In the genomic region with DNA sequence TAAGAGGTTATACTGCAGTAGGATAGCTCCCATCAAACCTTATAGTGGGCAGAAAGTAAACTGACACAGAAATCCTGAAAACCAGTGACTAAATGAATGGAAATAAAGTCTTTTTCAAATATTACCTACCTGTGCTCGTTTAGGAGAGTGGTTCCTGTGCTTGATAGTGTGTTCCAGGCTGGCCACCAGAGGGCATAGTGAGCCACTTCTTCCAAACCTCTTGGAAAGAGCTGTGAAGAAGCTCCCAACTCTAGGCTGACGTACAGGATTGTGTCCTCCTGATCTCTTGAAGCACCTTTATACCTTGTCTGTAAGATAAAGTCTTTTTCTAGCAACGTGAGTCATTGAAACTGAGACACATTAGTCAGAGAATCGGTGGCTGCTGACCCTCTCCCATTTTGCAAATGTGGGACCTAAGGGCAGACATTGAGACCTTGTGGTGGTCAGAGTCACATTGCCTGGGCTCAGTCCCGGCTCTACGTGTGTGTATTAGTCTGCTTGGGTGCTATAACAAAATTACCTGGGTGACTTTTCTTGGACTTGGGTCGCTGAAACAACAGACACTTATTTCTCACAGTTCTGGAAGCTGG, we compare ENCODE assay signal across 8 cellular contexts. TPM values are rescaled to one million over a fixed set of nuclear protein-coding genes. Genes with fewer than 3 reads are reported as not detected.
DNase-seq lines count a peak whose midpoint lies in the region; ATAC-seq, FAIRE-seq and TF ChIP-seq lines count a peak whose summit lies in the region.

No MANE protein-coding gene starts in this region.

- H3K9me3 ChIP-seq in OCI-LY1 (ENCODE audit: low read length) = no peaks in the 10 kb centered on the region

- no peak overlapping the region for H3K27ac ChIP-seq in OCI-LY1 (ENCODE audit: low read depth, low read length, poor library complexity, severe bottlenecking)

- CTCF ChIA-PET in AG04449 (lab: Yijun Ruan, JAX) = interaction anchor here (0.6 to 11.1 kb wide), 42 partner anchors 8 to 1202 kb away, joined by 3 to 347 read pairs (median 4); a partner anchor contains a TSS

- no peak overlapping the region for H2AFZ ChIP-seq in OCI-LY1 (ENCODE audit: low read length)

- POLR2A ChIA-PET in AG04449 (lab: Yijun Ruan, JAX) = no interaction called here

- ATAC-seq in HG03045 (IDR thresholded peaks at IDR 0.05; ENCODE audit: unreplicated experiment) = no peak

- H4K20me1 ChIP-seq in OCI-LY1 (ENCODE audit: insufficient read depth, low read length) = no peaks in the 10 kb centered on the region

- FAIRE-seq in GM18507 (lab: Jason Lieb, UNC) = peak; percentile 80

- peaks cover 69% of the 10 kb centered on the region for H3K36me3 ChIP-seq in OCI-LY1 (ENCODE audit: insufficient read depth, low read length)

- no peaks in the 10 kb centered on the region for H3K79me2 ChIP-seq in OCI-LY1 (ENCODE audit: insufficient read depth, low read length)

- no peak for DNase-seq in AG04449 (ENCODE audit: low read depth, low spot score)
- DNase-seq in GM18507 (ENCODE audit: extremely low spot score, insufficient read length, low read depth) = peak; percentile 33
- peak; percentile 51 for DNase-seq in HuH-7.5 (ENCODE audit: low spot score)
- peak; percentile 80 for DNase-seq in activated effector memory CD4-positive, alpha-beta T cell treated with anti-CD3 and anti-CD28 coated beads, Interleukin-2, amount 50 U/mL, for 16 hours
- DNase-seq in foreskin melanocyte = peak; percentile 53
- DNase-seq in occipital lobe (lab: John Stamatoyannopoulos, UW) = peak; percentile 55

- H3K9ac ChIP-seq in OCI-LY1 (ENCODE audit: low read length) = no peak overlapping the region

- no peaks in the 10 kb centered on the region for H3K27me3 ChIP-seq in OCI-LY1 (ENCODE audit: insufficient read depth, low read length)

- TF ChIP-seq CTCF in AG04449 (IDR thresholded peaks at IDR 0.05; ENCODE audit: insufficient read depth, low read length, missing control alignments) (peak; percentile 92), OCI-LY1 (IDR thresholded peaks at IDR 0.05; ENCODE audit: low read length) (peak; percentile 91)

- H3K4me3 ChIP-seq in AG04449 (ENCODE audit: low read depth, low read length) = no peak overlapping the region
- no peak overlapping the region for H3K4me3 ChIP-seq in OCI-LY1 (ENCODE audit: low read depth, low read length, poor library complexity, severe bottlenecking)

- H3K4me1 ChIP-seq in OCI-LY1 (ENCODE audit: insufficient read depth, low read length, severe bottlenecking) = no peaks in the 10 kb centered on the region

- H3K9me2 ChIP-seq in OCI-LY1 (ENCODE audit: low read depth, low read length) = no peaks in the 10 kb centered on the region

- no peak overlapping the region for H3K4me2 ChIP-seq in OCI-LY1 (ENCODE audit: low read length)

- no peaks in the 10 kb centered on the region for H3F3A ChIP-seq in OCI-LY1 (ENCODE audit: insufficient read depth, low read length)

RNA-seq across cellular contexts. Expression of a gene that starts 17.6 kb away (rescaled TPM):
- 23.7 TPM for total RNA-seq in occipital lobe

RNA-seq across cellular contexts. Expression of a gene that starts 18.8 kb away (rescaled TPM):
- total RNA-seq in occipital lobe = 3.7 TPM
